In the genomic region with DNA sequence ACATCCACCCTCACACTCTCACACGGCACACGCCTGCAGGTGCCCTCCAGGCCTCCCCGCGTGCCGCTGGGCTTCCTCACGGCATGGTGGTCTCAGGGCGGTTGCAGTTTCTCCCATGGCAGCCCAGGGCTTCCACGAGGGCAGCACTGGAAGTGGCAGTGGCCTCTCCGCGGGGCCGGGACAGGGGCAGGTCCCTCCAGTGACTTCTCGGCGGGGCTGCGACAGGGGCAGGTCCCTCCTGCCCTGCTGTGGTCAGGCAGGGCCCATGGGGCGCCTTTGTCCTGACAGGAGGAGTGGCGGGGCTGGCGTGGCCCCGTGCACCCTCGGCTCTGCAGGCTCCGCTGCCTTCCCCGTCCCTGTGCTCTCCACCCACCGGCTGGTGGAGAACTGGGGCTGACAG, we compare ENCODE assay signal across 17 cellular contexts. TPM values are rescaled to one million over a fixed set of nuclear protein-coding genes. Genes with fewer than 3 reads are reported as not detected.
DNase-seq lines count a peak whose midpoint lies in the region; ATAC-seq, FAIRE-seq and TF ChIP-seq lines count a peak whose summit lies in the region.
"Had no signal": no experiment of that assay in that cellular context is flagged by ENCODE, and none has a peak within 500 bp of the region (broad histone marks: within the 10 kb centered on the region; RNA-seq: fewer than 3 reads in every experiment).

No MANE protein-coding gene starts in this region.

- TF ChIP-seq POLR2A in adrenal gland (IDR thresholded peaks at IDR 0.05): no peak
- TF ChIP-seq POLR2A in stomach (IDR thresholded peaks at IDR 0.05): no peak

- POLR2A ChIA-PET in Caco-2 (lab: Charles Lee): no interaction called here

- H3K4me1 Mint-ChIP-seq in Caco-2 (ENCODE audit: low read depth, unreplicated experiment) (peaks cover 22% of the 10 kb centered on the region), memory B cell (peaks cover 31% of the 10 kb centered on the region)

- TF ChIP-seq CTCF in Caco-2 (IDR thresholded peaks at IDR 0.05; ENCODE audit: insufficient read depth in 1 of 2, low read depth in 1 of 2, low read length in 1 of 2, severe bottlenecking in 1 of 2, unreplicated experiment in 1 of 2) (no peak), adrenal gland (IDR thresholded peaks at IDR 0.05) (no peak), stomach (IDR thresholded peaks at IDR 0.05) (no peak)

- H3K36me3 Mint-ChIP-seq in Caco-2 (ENCODE audit: insufficient read depth, unreplicated experiment) (peaks cover 24% of the 10 kb centered on the region), memory B cell (peaks cover 8% of the 10 kb centered on the region)

- TF ChIP-seq EP300 in stomach (IDR thresholded peaks at IDR 0.05): no peak

- 85 to 93% (median 93%) methylated on average over 9 to 22 of the region's 22 CpGs for WGBS in adrenal gland, 4 donors
- WGBS in stomach, 5 donors: 83 to 92% (median 86%) methylated on average over 17 to 22 of the region's 22 CpGs
- 94 to 96% (median 95%) methylated on average over 16 to 22 of the region's 22 CpGs for WGBS in small intestine, 3 donors

- H3K27ac Mint-ChIP-seq in Caco-2 (ENCODE audit: unreplicated experiment) (peak overlapping the region; percentile 15), memory B cell (peak overlapping the region; percentile 75)
- H3K27ac Mint-ChIP-seq: HFFc6 had no signal

- no peaks in the 10 kb centered on the region for H3K27me3 ChIP-seq in Caco-2 (replicated peaks; ENCODE audit: control insufficient read depth, insufficient read depth, low read length)
- H3K27me3 ChIP-seq in adrenal gland: no peaks in the 10 kb centered on the region
- no peaks in the 10 kb centered on the region for H3K27me3 ChIP-seq in stomach
- no peaks in the 10 kb centered on the region for H3K27me3 ChIP-seq in small intestine (ENCODE audit: control insufficient read depth in 2 of 2, insufficient read depth in 2 of 2, low read length in 2 of 2)

- H3K4me3 Mint-ChIP-seq in Caco-2 (ENCODE audit: unreplicated experiment) (no peak overlapping the region), memory B cell (no peak overlapping the region)
- H3K4me3 Mint-ChIP-seq: CD8-positive, alpha-beta memory T cell; HFFc6 had no signal

- H3K9me3 Mint-ChIP-seq in Caco-2 (ENCODE audit: unreplicated experiment) (no peaks in the 10 kb centered on the region), memory B cell (no peaks in the 10 kb centered on the region)
- H3K9me3 Mint-ChIP-seq: CD8-positive, alpha-beta memory T cell; HFFc6 had no signal

- H3K27me3 Mint-ChIP-seq in Caco-2 (ENCODE audit: insufficient read depth, unreplicated experiment) (no peaks in the 10 kb centered on the region), memory B cell (no peaks in the 10 kb centered on the region)
- H3K27me3 Mint-ChIP-seq: CD8-positive, alpha-beta memory T cell had no signal

- no TSS peak for BruUV-seq in Caco-2 (replicated peaks; lab: Mats Ljungman, UMichigan)

- DNase-seq in Caco-2: no peak
- no peak for DNase-seq in adrenal gland
- DNase-seq in memory B cell (ENCODE audit: low spot score in 2 of 2): no peak
- DNase-seq in stomach: no peak
- no peak for DNase-seq in NCI-H774 (lab: John Stamatoyannopoulos, UW)
- no peak for DNase-seq in small intestine
- DNase-seq: CD8-positive, alpha-beta memory T cell; DMS 273 treated with DMSO at 0.1 percent for 48 hours; HFFc6; KG1; NCI-H1105 treated with DMSO at 0.1 percent for 48 hours; NCI-H187 treated with DMSO at 0.1 percent for 48 hours; NCI-H446 treated with DMSO at 0.1 percent for 48 hours; NCI-H748 treated with DMSO at 0.1 percent for 48 hours; SHP77 had no signal

- no peak for ATAC-seq in memory B cell (ENCODE audit: low read depth)
- ATAC-seq in GM21423 (IDR thresholded peaks at IDR 0.05; ENCODE audit: unreplicated experiment): no peak
- ATAC-seq: SK-N-SH treated with all-trans-retinoic acid at 6 μM for 48 hours had no signal

- H3K27ac ChIP-seq in adrenal gland (peak overlapping the region in 4 of 5 donors; percentile 26 to 98 (median 94)), stomach (peak overlapping the region in 4 of 5 donors; percentile 95 to 97 (median 96)), small intestine (ENCODE audit: low read depth in 1 of 2, low read length in 1 of 2) (no peak overlapping the region)

- CTCF ChIA-PET in Caco-2 (lab: Charles Lee): no interaction called here

- H3K36me3 ChIP-seq in Caco-2 (ENCODE audit: control insufficient read depth, insufficient read depth, low read length): peaks cover 1% of the 10 kb centered on the region; the same call in 1 of the 2 replicates
- H3K36me3 ChIP-seq in adrenal gland (replicated peaks in 1 of 2): no peaks in the 10 kb centered on the region
- peaks cover 0 to 31% (median 6%) of the 10 kb centered on the region in 4 donors for H3K36me3 ChIP-seq in stomach
- no peaks in the 10 kb centered on the region for H3K36me3 ChIP-seq in small intestine (ENCODE audit: control insufficient read depth in 2 of 2, insufficient read depth in 2 of 2, low read length in 2 of 2)

- H3K4me1 ChIP-seq in Caco-2 (peaks cover 35% of the 10 kb centered on the region), adrenal gland (replicated peaks in 1 of 2) (peaks cover 76 to 85% of the 10 kb centered on the region in 2 donors), stomach (peaks cover 77 to 99% (median 88%) of the 10 kb centered on the region in 4 donors), small intestine (ENCODE audit: control insufficient read depth in 2 of 2, insufficient read depth in 1 of 2, low read depth in 1 of 2, low read length in 1 of 2) (peaks cover 0 to 7% of the 10 kb centered on the region in 2 donors)

- no peaks in the 10 kb centered on the region for H3K9me3 ChIP-seq in Caco-2
- H3K9me3 ChIP-seq in adrenal gland (replicated peaks in 1 of 3): no peaks in the 10 kb centered on the region
- H3K9me3 ChIP-seq in stomach: no peaks in the 10 kb centered on the region
- no peaks in the 10 kb centered on the region for H3K9me3 ChIP-seq in small intestine (ENCODE audit: control insufficient read depth, low read depth)

- no peak for FAIRE-seq in small intestine (lab: Jason Lieb, UNC)

- H3K4me3 ChIP-seq in Caco-2 (ENCODE audit: low read depth, low read length): no peak overlapping the region
- H3K4me3 ChIP-seq in adrenal gland: no peak overlapping the region
- H3K4me3 ChIP-seq in stomach: no peak overlapping the region
- H3K4me3 ChIP-seq in small intestine (ENCODE audit: low read depth in 1 of 2, low read length in 2 of 2): no peak overlapping the region

- intact Hi-C loops in Caco-2 (cut with micrococcal nuclease; ENCODE audit: unreplicated experiment) (no loop called here), adrenal gland (cut with DNase I) (no loop called here), stomach (cut with DNase I; ENCODE audit: low total_unique reads) (no loop called here)

RNA-seq across cellular contexts. Expression of gene PWWP2B, which starts 19.0 kb away (rescaled TPM):
- total RNA-seq in Caco-2 (2022) (17.8 and 19.3 TPM in 2 replicates), adrenal gland (10 to 100 TPM; 31.6 to 75.3 (median 42.2) TPM), stomach (100 to 1,000 TPM in 1 of 5 donors, 10 to 100 TPM in 3, 1 to 10 TPM in 1; 8.5 to 167 (median 22.9) TPM)
- polyA plus RNA-seq in adrenal gland (10 to 100 TPM in 2 of 3 donors, 1 to 10 TPM in 1; 3.4 to 34.0 (median 33.5) TPM), stomach (10 to 100 TPM; 14.2 to 24.4 (median 22.7) TPM), small intestine (10 to 100 TPM in 1 of 3 donors, 1 to 10 TPM in 2; 7.0 to 14.7 (median 9.2) TPM)

Comparison
In these comparisons a context has a peak if more than half of its experiments do, and no peak if none do; other contexts are left out.
1. H3K27ac ChIP-seq: peak in adrenal gland (4 of 5) and stomach (4 of 5); none in small intestine (0 of 2).